15 cellular contexts compared by ENCODE assay signal in the genomic region with DNA sequence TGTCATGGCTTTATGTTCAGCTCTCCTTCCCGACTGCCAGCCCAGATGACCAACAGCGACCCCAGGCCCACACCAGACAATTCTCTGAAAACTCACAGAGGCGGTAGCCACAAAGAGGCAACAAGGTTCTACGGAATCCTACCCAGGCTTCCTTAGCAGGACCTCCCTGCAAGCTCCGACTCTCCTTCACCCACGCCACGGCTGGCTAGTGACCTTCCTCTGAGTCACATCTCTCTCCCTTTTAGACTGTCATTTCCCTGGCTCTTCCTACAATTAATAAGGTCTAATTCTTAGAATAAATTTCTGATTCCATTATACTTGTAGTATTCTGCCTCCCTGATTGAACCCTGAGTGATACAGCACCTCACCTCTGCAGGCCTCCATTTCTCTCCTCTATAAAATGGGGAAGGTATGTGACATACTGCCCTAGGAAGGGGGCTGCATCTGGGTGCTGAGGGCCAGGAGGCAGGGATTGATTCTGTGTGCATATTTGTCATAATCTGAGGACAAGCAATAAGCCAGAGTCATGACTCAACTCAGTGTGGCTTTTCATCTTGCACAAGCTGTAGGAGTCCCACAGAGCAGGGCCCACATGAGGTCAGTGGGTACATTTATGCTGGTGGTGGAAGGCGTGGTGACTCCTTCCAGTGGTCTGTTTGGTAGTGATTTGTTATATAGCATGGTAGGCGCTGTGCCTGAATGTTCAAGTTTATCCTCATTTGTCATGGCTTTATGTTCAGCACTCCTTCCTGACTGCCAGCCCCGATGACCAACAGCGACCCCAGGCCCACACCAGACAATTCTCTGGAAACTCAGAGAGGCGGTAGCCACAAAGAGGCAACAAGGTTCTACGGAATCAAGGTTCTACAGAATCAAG. TPM values are rescaled to one million over a fixed set of nuclear protein-coding genes. Genes with fewer than 3 reads are reported as not detected.
DNase-seq lines count a peak whose midpoint lies in the region; ATAC-seq, FAIRE-seq and TF ChIP-seq lines count a peak whose summit lies in the region.
"Had no signal": no experiment of that assay in that cellular context is flagged by ENCODE, and none has a peak within 500 bp of the region (broad histone marks: within the 10 kb centered on the region; RNA-seq: fewer than 3 reads in every experiment).

No MANE protein-coding gene starts in this region.

- H3K79me1 ChIP-seq in H9 (ENCODE audit: insufficient read depth, low read depth, low read length, poor library complexity, severe bottlenecking) = no peaks in the 10 kb centered on the region

- H3K4me1 ChIP-seq in H9 (ENCODE audit: insufficient read depth, low read length) = 0 out of 2 replicates have a peak, but pooled peaks cover 4% of the 10 kb centered on the region
- H3K4me1 ChIP-seq: Peyer's patch had no signal

- no peak for ATAC-seq in T-cell (replicated peaks in 1 of 4)
- ATAC-seq in HG03039 (IDR thresholded peaks at IDR 0.05; ENCODE audit: unreplicated experiment) = no peak
- ATAC-seq: WTC11 had no signal

- peaks cover 4% of the 10 kb centered on the region for H3K27me3 Mint-ChIP-seq in H9 (ENCODE audit: low read depth)
- no peaks in the 10 kb centered on the region for H3K27me3 Mint-ChIP-seq in T-cell
- H3K27me3 Mint-ChIP-seq: activated naive CD4-positive, alpha-beta T cell treated with anti-CD3 and anti-CD28 coated beads, Interleukin-2, amount 50 U/mL, for 24 hours had no signal

- H4K91ac ChIP-seq in H9 (ENCODE audit: insufficient read length, low read depth, low read length) = no peak overlapping the region

- no peak overlapping the region for H3T11ph ChIP-seq in H9 (ENCODE audit: low read length)

- H3K4me2 ChIP-seq in H9 (ENCODE audit: insufficient read depth, insufficient read length, low read length) = no peak overlapping the region

- H3K36me3 Mint-ChIP-seq in H9 (ENCODE audit: insufficient read depth in 1 of 3, low read depth in 3 of 3) (no peaks in the 10 kb centered on the region), T-cell (no peaks in the 10 kb centered on the region)
- H3K36me3 Mint-ChIP-seq: activated naive CD4-positive, alpha-beta T cell treated with anti-CD3 and anti-CD28 coated beads, Interleukin-2, amount 50 U/mL, for 24 hours; natural killer cell treated with Interleukin-12 subunit alpha and Interleukin-12 subunit beta and Interleukin-15 and Interleukin-18, amount 100 ng/mL, for 72 hours; WTC11 had no signal

- H3K4me3 Mint-ChIP-seq in H9 (no peak overlapping the region), T-cell (no peak overlapping the region)
- H3K4me3 Mint-ChIP-seq: activated naive CD4-positive, alpha-beta T cell treated with anti-CD3 and anti-CD28 coated beads, Interleukin-2, amount 50 U/mL, for 24 hours; natural killer cell treated with Interleukin-12 subunit alpha and Interleukin-12 subunit beta and Interleukin-15 and Interleukin-18, amount 100 ng/mL, for 72 hours; stimulated activated naive CD8-positive, alpha-beta T cell treated with anti-CD3 and anti-CD28 coated beads, Interleukin-15, Interleukin-2, amounts not matched to agents 100 ng/mL and 50 ng/mL, for 24 hours; WTC11 had no signal

- H3K27me3 ChIP-seq in H9 (ENCODE audit: insufficient read depth, low read length) = no peaks in the 10 kb centered on the region
- H3K27me3 ChIP-seq: Peyer's patch had no signal

- no peaks in the 10 kb centered on the region for H3K9me3 Mint-ChIP-seq in H9
- H3K9me3 Mint-ChIP-seq in T-cell = no peaks in the 10 kb centered on the region
- H3K9me3 Mint-ChIP-seq: activated naive CD4-positive, alpha-beta T cell treated with anti-CD3 and anti-CD28 coated beads, Interleukin-2, amount 50 U/mL, for 24 hours; natural killer cell treated with Interleukin-12 subunit alpha and Interleukin-12 subunit beta and Interleukin-15 and Interleukin-18, amount 100 ng/mL, for 72 hours; stimulated activated naive CD8-positive, alpha-beta T cell treated with anti-CD3 and anti-CD28 coated beads, Interleukin-15, Interleukin-2, amounts not matched to agents 100 ng/mL and 50 ng/mL, for 24 hours; WTC11 had no signal

- no peaks in the 10 kb centered on the region for H4K20me1 ChIP-seq in H9 (ENCODE audit: control insufficient read depth, insufficient read depth, insufficient read length)

- H2BK12ac ChIP-seq in H9 (ENCODE audit: insufficient read length, low read depth, low read length) = no peak overlapping the region

- peak overlapping the region; percentile 53 for H4K5ac ChIP-seq in H9 (ENCODE audit: insufficient read length, low read depth, low read length)

- no peaks in the 10 kb centered on the region for H3K9me3 ChIP-seq in H9 (ENCODE audit: control insufficient read depth, low read depth, low read length)
- H3K9me3 ChIP-seq: Peyer's patch had no signal

- POLR2A ChIA-PET in T-cell (lab: Charles Lee) = interaction anchor here in 1 of 2 donors (0.6 kb wide), 1 partner anchor 13 kb away, joined by 3 read pairs; no protein-coding TSS in a partner anchor

- H4K8ac ChIP-seq in H9 (replicated peaks; ENCODE audit: insufficient read length, low read depth, low read length) = no peak overlapping the region

- H2AFZ ChIP-seq in H9 (ENCODE audit: low read length) = no peak overlapping the region

- no peak overlapping the region for H2BK120ac ChIP-seq in H9 (ENCODE audit: low read depth, low read length, poor library complexity, severe bottlenecking)

- peak overlapping the region in 1 of 3 experiments; percentile 44; a peak in 2 of 7 replicates for H3K27ac Mint-ChIP-seq in H9
- H3K27ac Mint-ChIP-seq in T-cell = peak overlapping the region; percentile 17 to 44
- H3K27ac Mint-ChIP-seq: activated naive CD4-positive, alpha-beta T cell treated with anti-CD3 and anti-CD28 coated beads, Interleukin-2, amount 50 U/mL, for 24 hours; natural killer cell treated with Interleukin-12 subunit alpha and Interleukin-12 subunit beta and Interleukin-15 and Interleukin-18, amount 100 ng/mL, for 72 hours; stimulated activated naive CD8-positive, alpha-beta T cell treated with anti-CD3 and anti-CD28 coated beads, Interleukin-15, Interleukin-2, amounts not matched to agents 100 ng/mL and 50 ng/mL, for 24 hours; WTC11 had no signal

- DNase-seq in AG08396 (ENCODE audit: low spot score) (peak; percentile 61), H9 (no peak), T-cell (no peak), glomerular visceral epithelial cell (ENCODE audit: extremely low spot score) (peak; percentile 3), frontal cortex (ENCODE audit: low spot score in 2 of 2) (no peak), NCI-H2227 (lab: John Stamatoyannopoulos, UW; ENCODE audit: unreplicated experiment) (no peak), KG1 (lab: John Stamatoyannopoulos, UW) (no peak)
- DNase-seq: NCI-H2029 treated with DMSO at 0.1 percent for 48 hours; Peyer's patch; stimulated activated CD4-positive, alpha-beta T cell treated with anti-CD3 and anti-CD28 coated beads, Interleukin-15, amount 100 ng/mL, for 24 hours had no signal

- peaks cover 50 to 58% of the 10 kb centered on the region in 2 experiments for H3K4me1 Mint-ChIP-seq in H9
- peaks cover 23 to 27% (median 23%) of the 10 kb centered on the region in 3 donors for H3K4me1 Mint-ChIP-seq in T-cell

- WGBS in H9 (ENCODE audit: extremely low coverage, insufficient read length, low lambda C conversion rate) = no CpG with 5 or more reads among the region's 13 CpGs

- H2BK15ac ChIP-seq in H9 (ENCODE audit: low read depth, low read length) = no peak overlapping the region

- H3K4ac ChIP-seq in H9 (ENCODE audit: low read depth, low read length) = no peak overlapping the region

- no peaks in the 10 kb centered on the region for H3K23me2 ChIP-seq in H9 (ENCODE audit: insufficient read length, low read depth, low read length, poor library complexity, severe bottlenecking)

- H3K79me2 ChIP-seq in H9 (ENCODE audit: insufficient read depth, low read length) = no peaks in the 10 kb centered on the region

- H3K14ac ChIP-seq in H9 (ENCODE audit: insufficient read depth, low read length) = no peak overlapping the region

- no peak overlapping the region for H3K27ac ChIP-seq in H9 (ENCODE audit: insufficient read length, low read depth, low read length)
- H3K27ac ChIP-seq: Peyer's patch had no signal

- H2AK5ac ChIP-seq in H9 (ENCODE audit: insufficient read length, low read length) = no peak overlapping the region

- no peak for TF ChIP-seq CTCF in H9 (conservative IDR thresholded peaks at IDR 0.05)

- CTCF ChIA-PET in T-cell (lab: Charles Lee) = no interaction called here

- no peak overlapping the region for H2BK5ac ChIP-seq in H9 (ENCODE audit: insufficient read length, low read length)

- FAIRE-seq in frontal cortex (lab: Jason Lieb, UNC) = no peak

- peak overlapping the region; percentile 36 for H3K18ac ChIP-seq in H9 (ENCODE audit: insufficient read length, low read depth, low read length)

- no peak overlapping the region for H2BK20ac ChIP-seq in H9 (ENCODE audit: low read depth, low read length, poor library complexity, severe bottlenecking)

- H3K23ac ChIP-seq in H9 (ENCODE audit: insufficient read length, low read depth, low read length) = no peak overlapping the region

- H3K56ac ChIP-seq in H9 (ENCODE audit: insufficient read length, low read depth, low read length) = no peak overlapping the region

- no peak overlapping the region for H3K9ac ChIP-seq in H9 (ENCODE audit: extremely low read depth, insufficient read length, low read length)

RNA-seq across cellular contexts. Expression of a gene that starts 46.2 kb away (rescaled TPM):
- total RNA-seq in H9 (2021) = 0.70 and 0.94 TPM in 2 replicates
- 1 to 10 TPM in 4 of 5 donors, under 1 TPM in 1; 0.93 to 2.3 (median 1.7) TPM for total RNA-seq in T-cell
- 64.8 TPM for total RNA-seq in frontal cortex

Comparison
In these comparisons a context has a peak if more than half of its experiments do, and no peak if none do; other contexts are left out.
1. DNase-seq: peak in AG08396 (single experiment) and glomerular visceral epithelial cell (single experiment); none in H9 (single experiment), T-cell (0 of 34), frontal cortex (0 of 2), NCI-H2227 (single experiment) and KG1 (single experiment).
2. RNA of a gene that starts 46.2 kb away (total RNA-seq): 64.8 TPM in frontal cortex (single experiment); 0.93 to 2.3 TPM in T-cell and 0.70 to 0.94 TPM in H9; every median in the first group is over 10 times any median in the second.